1 cellular context compared by ENCODE assay signal in the genomic region with DNA sequence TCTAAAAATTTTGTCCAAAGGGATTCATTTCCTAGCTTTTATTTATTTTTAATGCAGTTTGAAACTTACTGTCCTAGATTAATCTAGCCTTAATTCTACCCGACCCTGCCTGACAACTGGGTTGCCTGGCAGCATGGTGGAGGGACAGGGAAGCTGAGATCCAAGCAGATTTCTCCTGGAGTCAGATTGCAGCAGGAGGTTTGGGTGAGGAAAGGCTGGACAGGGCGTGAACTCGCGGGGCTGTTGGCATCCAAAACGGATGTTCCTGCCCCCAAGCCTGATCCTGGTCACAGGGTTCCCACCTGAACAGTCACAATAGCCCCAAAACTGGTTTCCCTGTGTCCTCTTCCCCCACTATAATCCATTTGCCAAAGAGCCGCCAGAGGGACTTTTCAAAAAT.
TF ChIP-seq lines count a peak whose summit lies in the region.

No MANE protein-coding gene starts in this region.

TF ChIP-seq in IMR-90, 13 proteins besides CTCF, POLR2A, EP300 and RAD21:
- TF ChIP-seq, protein P1, sequence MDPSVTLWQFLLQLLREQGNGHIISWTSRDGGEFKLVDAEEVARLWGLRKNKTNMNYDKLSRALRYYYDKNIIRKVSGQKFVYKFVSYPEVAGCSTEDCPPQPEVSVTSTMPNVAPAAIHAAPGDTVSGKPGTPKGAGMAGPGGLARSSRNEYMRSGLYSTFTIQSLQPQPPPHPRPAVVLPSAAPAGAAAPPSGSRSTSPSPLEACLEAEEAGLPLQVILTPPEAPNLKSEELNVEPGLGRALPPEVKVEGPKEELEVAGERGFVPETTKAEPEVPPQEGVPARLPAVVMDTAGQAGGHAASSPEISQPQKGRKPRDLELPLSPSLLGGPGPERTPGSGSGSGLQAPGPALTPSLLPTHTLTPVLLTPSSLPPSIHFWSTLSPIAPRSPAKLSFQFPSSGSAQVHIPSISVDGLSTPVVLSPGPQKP (IDR thresholded peaks at IDR 0.05; ENCODE audit: borderline replicate concordance, low read depth, low read length) = no peak
- TF ChIP-seq SMC3 (IDR thresholded peaks at IDR 0.05; ENCODE audit: low read depth, low read length) (no peak), CEBPB (IDR thresholded peaks at IDR 0.05; ENCODE audit: low read depth, low read length) (no peak), MAFK (IDR thresholded peaks at IDR 0.05; ENCODE audit: low read depth, low read length) (no peak), MAZ (IDR thresholded peaks at IDR 0.05; ENCODE audit: borderline replicate concordance, low read depth, low read length) (no peak), RFX5 (IDR thresholded peaks at IDR 0.05; ENCODE audit: low read depth, low read length) (no peak), NFE2L2 (IDR thresholded peaks at IDR 0.05; ENCODE audit: low read depth, low read length) (no peak), CHD1 (IDR thresholded peaks at IDR 0.05; ENCODE audit: low read depth, low read length) (no peak), RCOR1 (IDR thresholded peaks at IDR 0.05; ENCODE audit: insufficient replicate concordance, low read length) (no peak), BHLHE40 (IDR thresholded peaks at IDR 0.05; ENCODE audit: low read depth, low read length) (no peak), MXI1 (IDR thresholded peaks at IDR 0.05; ENCODE audit: borderline replicate concordance, low read depth, low read length) (no peak), FOS (IDR thresholded peaks at IDR 0.05; ENCODE audit: low read depth, low read length) (no peak)
- TF ChIP-seq, protein P2, sequence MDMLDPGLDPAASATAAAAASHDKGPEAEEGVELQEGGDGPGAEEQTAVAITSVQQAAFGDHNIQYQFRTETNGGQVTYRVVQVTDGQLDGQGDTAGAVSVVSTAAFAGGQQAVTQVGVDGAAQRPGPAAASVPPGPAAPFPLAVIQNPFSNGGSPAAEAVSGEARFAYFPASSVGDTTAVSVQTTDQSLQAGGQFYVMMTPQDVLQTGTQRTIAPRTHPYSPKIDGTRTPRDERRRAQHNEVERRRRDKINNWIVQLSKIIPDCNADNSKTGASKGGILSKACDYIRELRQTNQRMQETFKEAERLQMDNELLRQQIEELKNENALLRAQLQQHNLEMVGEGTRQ (IDR thresholded peaks at IDR 0.05; ENCODE audit: low read depth, low read length) = no peak
